1 cellular context compared by ENCODE assay signal in the genomic region with DNA sequence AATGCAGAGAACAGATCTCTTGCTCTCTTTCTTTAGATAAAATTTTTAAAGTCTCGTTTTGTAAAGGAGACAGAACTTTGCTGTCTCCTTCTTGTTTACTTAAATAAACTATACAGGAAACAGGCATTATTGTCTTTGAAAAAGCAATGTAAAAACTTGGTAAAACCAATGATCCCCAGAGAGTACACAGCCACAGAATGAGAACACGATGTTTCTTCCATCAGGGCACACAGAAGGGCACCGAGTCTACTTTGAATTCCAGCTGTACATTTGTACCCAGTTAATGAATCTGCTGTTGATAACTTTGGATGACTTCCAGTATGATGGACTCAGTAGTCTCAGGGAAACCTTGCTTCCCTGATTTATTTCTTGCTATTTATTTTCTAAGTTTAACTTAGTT.
TF ChIP-seq lines count a peak whose summit lies in the region.

No MANE protein-coding gene starts in this region.

TF ChIP-seq in WTC11, 78 proteins besides CTCF, POLR2A, EP300 and RAD21 (continued from another document):
- TF ChIP-seq, protein P1, sequence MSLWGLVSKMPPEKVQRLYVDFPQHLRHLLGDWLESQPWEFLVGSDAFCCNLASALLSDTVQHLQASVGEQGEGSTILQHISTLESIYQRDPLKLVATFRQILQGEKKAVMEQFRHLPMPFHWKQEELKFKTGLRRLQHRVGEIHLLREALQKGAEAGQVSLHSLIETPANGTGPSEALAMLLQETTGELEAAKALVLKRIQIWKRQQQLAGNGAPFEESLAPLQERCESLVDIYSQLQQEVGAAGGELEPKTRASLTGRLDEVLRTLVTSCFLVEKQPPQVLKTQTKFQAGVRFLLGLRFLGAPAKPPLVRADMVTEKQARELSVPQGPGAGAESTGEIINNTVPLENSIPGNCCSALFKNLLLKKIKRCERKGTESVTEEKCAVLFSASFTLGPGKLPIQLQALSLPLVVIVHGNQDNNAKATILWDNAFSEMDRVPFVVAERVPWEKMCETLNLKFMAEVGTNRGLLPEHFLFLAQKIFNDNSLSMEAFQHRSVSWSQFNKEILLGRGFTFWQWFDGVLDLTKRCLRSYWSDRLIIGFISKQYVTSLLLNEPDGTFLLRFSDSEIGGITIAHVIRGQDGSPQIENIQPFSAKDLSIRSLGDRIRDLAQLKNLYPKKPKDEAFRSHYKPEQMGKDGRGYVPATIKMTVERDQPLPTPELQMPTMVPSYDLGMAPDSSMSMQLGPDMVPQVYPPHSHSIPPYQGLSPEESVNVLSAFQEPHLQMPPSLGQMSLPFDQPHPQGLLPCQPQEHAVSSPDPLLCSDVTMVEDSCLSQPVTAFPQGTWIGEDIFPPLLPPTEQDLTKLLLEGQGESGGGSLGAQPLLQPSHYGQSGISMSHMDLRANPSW (CRISPR knock-in tag; conservative IDR thresholded peaks at IDR 0.05; ENCODE audit: low read depth), result no peak
- TF ChIP-seq ATF6 (CRISPR knock-in tag; IDR thresholded peaks at IDR 0.05) (no peak), FOXK1 (CRISPR knock-in tag; IDR thresholded peaks at IDR 0.05) (no peak), SMAD3 (CRISPR knock-in tag; IDR thresholded peaks at IDR 0.05; ENCODE audit: borderline replicate concordance) (no peak)
- TF ChIP-seq, protein P2, sequence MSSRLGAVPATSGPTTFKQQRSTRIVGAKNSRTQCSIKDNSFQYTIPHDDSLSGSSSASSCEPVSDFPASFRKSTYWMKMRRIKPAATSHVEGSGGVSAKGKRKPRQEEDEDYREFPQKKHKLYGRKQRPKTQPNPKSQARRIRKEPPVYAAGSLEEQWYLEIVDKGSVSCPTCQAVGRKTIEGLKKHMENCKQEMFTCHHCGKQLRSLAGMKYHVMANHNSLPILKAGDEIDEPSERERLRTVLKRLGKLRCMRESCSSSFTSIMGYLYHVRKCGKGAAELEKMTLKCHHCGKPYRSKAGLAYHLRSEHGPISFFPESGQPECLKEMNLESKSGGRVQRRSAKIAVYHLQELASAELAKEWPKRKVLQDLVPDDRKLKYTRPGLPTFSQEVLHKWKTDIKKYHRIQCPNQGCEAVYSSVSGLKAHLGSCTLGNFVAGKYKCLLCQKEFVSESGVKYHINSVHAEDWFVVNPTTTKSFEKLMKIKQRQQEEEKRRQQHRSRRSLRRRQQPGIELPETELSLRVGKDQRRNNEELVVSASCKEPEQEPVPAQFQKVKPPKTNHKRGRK (CRISPR knock-in tag; IDR thresholded peaks at IDR 0.05; ENCODE audit: borderline replicate concordance), result no peak
- TF ChIP-seq, protein P3, sequence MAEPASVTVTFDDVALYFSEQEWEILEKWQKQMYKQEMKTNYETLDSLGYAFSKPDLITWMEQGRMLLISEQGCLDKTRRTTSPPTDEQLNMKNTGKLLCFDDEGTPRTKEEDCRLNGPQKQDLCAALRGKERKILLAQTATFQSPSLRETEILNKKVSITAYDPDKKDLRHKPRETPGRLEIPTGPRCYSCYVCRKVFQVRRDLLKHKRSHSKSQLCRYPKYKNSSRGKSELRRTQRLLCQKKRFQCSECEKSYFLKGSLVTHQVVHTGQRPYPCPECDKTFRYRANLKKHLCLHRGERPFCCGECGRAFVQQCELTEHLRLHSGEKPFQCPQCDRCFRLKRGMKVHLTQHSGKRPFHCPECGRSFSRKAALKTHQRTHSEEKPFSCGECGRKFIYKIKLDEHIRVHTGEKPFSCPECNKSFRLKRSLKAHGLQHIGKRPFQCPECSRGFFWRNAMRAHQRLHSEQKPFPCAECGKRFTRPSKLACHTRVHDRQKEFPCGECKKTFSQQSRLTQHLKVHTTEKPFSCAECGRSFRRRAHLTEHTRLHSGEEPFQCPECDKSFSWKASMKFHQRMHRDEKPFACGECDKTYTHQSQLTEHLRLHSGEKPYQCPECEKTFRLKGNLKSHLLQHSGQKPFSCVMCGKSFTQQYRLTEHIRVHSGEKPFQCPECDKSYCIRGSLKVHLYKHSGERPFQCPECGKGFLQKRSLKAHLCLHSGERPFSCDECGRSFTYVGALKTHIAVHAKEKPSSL (CRISPR knock-in tag; conservative IDR thresholded peaks at IDR 0.05), result no peak
